Comparison of ENCODE assay signal across 1 cellular context in the genomic region with DNA sequence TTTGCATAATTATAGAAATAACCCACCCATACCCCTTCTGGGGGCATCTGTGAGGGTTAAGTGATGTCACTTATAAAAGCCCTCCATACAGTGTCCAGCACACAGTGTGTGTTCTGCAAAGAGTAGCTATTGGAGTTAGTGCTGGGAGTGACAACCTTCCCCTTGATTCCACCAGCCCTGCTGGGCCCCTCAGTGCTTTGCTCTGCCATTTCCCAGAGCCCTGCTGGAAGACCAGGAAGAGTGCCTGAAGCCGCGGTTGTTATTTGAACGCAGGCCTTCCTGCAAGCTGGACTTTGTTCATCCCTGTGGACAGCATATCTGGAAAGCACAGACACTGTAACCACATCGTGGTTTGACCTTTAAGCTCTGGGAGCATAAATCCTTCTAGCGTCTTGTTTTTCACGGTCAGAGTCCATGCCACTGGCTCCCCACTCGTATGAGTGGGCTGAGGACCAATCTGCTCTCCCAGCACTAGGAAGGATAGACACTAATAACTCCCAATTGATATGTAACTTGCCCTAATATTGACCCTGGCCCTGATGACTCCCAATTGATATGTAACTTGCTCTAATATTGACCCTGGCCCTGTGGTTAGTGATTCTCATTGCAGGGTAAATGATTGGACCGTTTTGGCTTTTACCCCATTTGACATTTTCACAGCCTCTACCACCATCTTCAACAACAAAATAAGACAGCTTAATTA.
A peak's percentile ranks its signal among the peaks of the same experiment; 100 is the strongest.
TF ChIP-seq lines count a peak whose summit lies in the region.

No MANE protein-coding gene starts in this region.

TF ChIP-seq in HepG2, 621 proteins besides CTCF, POLR2A, EP300 and RAD21 (continued from another document and continues in another):
- TF ChIP-seq, protein P1, sequence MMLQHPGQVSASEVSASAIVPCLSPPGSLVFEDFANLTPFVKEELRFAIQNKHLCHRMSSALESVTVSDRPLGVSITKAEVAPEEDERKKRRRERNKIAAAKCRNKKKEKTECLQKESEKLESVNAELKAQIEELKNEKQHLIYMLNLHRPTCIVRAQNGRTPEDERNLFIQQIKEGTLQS (CRISPR knock-in tag; IDR thresholded peaks at IDR 0.05) = no peak
- TF ChIP-seq, protein P2, sequence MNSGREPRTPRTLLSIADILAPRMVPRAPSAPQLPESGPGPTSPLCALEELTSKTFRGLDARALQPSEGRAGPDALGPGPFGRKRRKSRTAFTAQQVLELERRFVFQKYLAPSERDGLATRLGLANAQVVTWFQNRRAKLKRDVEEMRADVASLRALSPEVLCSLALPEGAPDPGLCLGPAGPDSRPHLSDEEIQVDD (CRISPR knock-in tag; IDR thresholded peaks at IDR 0.05; ENCODE audit: borderline replicate concordance) = no peak
- peak; percentile 100 for TF ChIP-seq HNF4A (CRISPR knock-in tag; IDR thresholded peaks at IDR 0.05)
- TF ChIP-seq ZNF644 (CRISPR knock-in tag; IDR thresholded peaks at IDR 0.05; ENCODE audit: low read depth) = peak; percentile 99
- peak; percentile 80 for TF ChIP-seq SIX1 (CRISPR knock-in tag; IDR thresholded peaks at IDR 0.05; ENCODE audit: borderline replicate concordance)
- peak; percentile 86 for TF ChIP-seq NCOA2 (CRISPR knock-in tag; IDR thresholded peaks at IDR 0.05)
- no peak for TF ChIP-seq ZNF552 (CRISPR knock-in tag; IDR thresholded peaks at IDR 0.05; ENCODE audit: borderline replicate concordance)
- TF ChIP-seq RNF2 (conservative IDR thresholded peaks at IDR 0.05; ENCODE audit: low read depth) = 0 out of 2 replicates have a peak, but pooled peaks have one; percentile 56
- TF ChIP-seq ZNF224 (CRISPR knock-in tag; IDR thresholded peaks at IDR 0.05) = no peak
- TF ChIP-seq XBP1 (CRISPR knock-in tag; IDR thresholded peaks at IDR 0.05) = no peak
- peak; percentile 92 for TF ChIP-seq MIXL1 (CRISPR knock-in tag; IDR thresholded peaks at IDR 0.05)
- TF ChIP-seq STAG1 (CRISPR knock-in tag; IDR thresholded peaks at IDR 0.05) = peak; percentile 41
- TF ChIP-seq, protein P3, sequence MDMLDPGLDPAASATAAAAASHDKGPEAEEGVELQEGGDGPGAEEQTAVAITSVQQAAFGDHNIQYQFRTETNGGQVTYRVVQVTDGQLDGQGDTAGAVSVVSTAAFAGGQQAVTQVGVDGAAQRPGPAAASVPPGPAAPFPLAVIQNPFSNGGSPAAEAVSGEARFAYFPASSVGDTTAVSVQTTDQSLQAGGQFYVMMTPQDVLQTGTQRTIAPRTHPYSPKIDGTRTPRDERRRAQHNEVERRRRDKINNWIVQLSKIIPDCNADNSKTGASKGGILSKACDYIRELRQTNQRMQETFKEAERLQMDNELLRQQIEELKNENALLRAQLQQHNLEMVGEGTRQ (IDR thresholded peaks at IDR 0.05; ENCODE audit: low read depth, low read length) = no peak
- TF ChIP-seq, protein P3 (CRISPR knock-in tag; IDR thresholded peaks at IDR 0.05; ENCODE audit: borderline replicate concordance) = no peak
- TF ChIP-seq NFE2 (CRISPR knock-in tag; IDR thresholded peaks at IDR 0.05) = no peak
- no peak for TF ChIP-seq MAZ (IDR thresholded peaks at IDR 0.05; ENCODE audit: borderline replicate concordance, low read depth, low read length)
- no peak for TF ChIP-seq MAZ (CRISPR knock-in tag; IDR thresholded peaks at IDR 0.05; ENCODE audit: low read depth)
- no peak for TF ChIP-seq MED13 (CRISPR knock-in tag; IDR thresholded peaks at IDR 0.05)
- TF ChIP-seq, protein P4, sequence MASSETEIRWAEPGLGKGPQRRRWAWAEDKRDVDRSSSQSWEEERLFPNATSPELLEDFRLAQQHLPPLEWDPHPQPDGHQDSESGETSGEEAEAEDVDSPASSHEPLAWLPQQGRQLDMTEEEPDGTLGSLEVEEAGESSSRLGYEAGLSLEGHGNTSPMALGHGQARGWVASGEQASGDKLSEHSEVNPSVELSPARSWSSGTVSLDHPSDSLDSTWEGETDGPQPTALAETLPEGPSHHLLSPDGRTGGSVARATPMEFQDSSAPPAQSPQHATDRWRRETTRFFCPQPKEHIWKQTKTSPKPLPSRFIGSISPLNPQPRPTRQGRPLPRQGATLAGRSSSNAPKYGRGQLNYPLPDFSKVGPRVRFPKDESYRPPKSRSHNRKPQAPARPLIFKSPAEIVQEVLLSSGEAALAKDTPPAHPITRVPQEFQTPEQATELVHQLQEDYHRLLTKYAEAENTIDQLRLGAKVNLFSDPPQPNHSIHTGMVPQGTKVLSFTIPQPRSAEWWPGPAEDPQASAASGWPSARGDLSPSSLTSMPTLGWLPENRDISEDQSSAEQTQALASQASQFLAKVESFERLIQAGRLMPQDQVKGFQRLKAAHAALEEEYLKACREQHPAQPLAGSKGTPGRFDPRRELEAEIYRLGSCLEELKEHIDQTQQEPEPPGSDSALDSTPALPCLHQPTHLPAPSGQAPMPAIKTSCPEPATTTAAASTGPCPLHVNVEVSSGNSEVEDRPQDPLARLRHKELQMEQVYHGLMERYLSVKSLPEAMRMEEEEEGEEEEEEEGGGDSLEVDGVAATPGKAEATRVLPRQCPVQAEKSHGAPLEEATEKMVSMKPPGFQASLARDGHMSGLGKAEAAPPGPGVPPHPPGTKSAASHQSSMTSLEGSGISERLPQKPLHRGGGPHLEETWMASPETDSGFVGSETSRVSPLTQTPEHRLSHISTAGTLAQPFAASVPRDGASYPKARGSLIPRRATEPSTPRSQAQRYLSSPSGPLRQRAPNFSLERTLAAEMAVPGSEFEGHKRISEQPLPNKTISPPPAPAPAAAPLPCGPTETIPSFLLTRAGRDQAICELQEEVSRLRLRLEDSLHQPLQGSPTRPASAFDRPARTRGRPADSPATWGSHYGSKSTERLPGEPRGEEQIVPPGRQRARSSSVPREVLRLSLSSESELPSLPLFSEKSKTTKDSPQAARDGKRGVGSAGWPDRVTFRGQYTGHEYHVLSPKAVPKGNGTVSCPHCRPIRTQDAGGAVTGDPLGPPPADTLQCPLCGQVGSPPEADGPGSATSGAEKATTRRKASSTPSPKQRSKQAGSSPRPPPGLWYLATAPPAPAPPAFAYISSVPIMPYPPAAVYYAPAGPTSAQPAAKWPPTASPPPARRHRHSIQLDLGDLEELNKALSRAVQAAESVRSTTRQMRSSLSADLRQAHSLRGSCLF (CRISPR knock-in tag; IDR thresholded peaks at IDR 0.05; ENCODE audit: borderline replicate concordance) = no peak
- TF ChIP-seq ZFYVE20 (CRISPR knock-in tag; IDR thresholded peaks at IDR 0.05; ENCODE audit: borderline replicate concordance, low read depth) = no peak
- no peak for TF ChIP-seq ZNF446 (CRISPR knock-in tag; IDR thresholded peaks at IDR 0.05)
- no peak for TF ChIP-seq SRSF4 (IDR thresholded peaks at IDR 0.05; ENCODE audit: low read depth, low read length, poor library complexity, severe bottlenecking)
- no peak for TF ChIP-seq ZBTB8A (CRISPR knock-in tag; IDR thresholded peaks at IDR 0.05; ENCODE audit: borderline replicate concordance, low read depth)
- TF ChIP-seq, protein P5, sequence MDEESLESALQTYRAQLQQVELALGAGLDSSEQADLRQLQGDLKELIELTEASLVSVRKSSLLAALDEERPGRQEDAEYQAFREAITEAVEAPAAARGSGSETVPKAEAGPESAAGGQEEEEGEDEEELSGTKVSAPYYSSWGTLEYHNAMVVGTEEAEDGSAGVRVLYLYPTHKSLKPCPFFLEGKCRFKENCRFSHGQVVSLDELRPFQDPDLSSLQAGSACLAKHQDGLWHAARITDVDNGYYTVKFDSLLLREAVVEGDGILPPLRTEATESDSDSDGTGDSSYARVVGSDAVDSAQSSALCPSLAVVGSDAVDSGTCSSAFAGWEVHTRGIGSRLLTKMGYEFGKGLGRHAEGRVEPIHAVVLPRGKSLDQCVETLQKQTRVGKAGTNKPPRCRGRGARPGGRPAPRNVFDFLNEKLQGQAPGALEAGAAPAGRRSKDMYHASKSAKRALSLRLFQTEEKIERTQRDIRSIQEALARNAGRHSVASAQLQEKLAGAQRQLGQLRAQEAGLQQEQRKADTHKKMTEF (CRISPR knock-in tag; IDR thresholded peaks at IDR 0.05) = peak; percentile 95
- peak; percentile 84 for TF ChIP-seq ZFY (CRISPR knock-in tag; IDR thresholded peaks at IDR 0.05)
- peak; percentile 43 for TF ChIP-seq SMC3 (IDR thresholded peaks at IDR 0.05; ENCODE audit: low read length)
- peak; percentile 82 for TF ChIP-seq CHD4 (IDR thresholded peaks at IDR 0.05; ENCODE audit: borderline replicate concordance, low read length)
- TF ChIP-seq, protein P6, sequence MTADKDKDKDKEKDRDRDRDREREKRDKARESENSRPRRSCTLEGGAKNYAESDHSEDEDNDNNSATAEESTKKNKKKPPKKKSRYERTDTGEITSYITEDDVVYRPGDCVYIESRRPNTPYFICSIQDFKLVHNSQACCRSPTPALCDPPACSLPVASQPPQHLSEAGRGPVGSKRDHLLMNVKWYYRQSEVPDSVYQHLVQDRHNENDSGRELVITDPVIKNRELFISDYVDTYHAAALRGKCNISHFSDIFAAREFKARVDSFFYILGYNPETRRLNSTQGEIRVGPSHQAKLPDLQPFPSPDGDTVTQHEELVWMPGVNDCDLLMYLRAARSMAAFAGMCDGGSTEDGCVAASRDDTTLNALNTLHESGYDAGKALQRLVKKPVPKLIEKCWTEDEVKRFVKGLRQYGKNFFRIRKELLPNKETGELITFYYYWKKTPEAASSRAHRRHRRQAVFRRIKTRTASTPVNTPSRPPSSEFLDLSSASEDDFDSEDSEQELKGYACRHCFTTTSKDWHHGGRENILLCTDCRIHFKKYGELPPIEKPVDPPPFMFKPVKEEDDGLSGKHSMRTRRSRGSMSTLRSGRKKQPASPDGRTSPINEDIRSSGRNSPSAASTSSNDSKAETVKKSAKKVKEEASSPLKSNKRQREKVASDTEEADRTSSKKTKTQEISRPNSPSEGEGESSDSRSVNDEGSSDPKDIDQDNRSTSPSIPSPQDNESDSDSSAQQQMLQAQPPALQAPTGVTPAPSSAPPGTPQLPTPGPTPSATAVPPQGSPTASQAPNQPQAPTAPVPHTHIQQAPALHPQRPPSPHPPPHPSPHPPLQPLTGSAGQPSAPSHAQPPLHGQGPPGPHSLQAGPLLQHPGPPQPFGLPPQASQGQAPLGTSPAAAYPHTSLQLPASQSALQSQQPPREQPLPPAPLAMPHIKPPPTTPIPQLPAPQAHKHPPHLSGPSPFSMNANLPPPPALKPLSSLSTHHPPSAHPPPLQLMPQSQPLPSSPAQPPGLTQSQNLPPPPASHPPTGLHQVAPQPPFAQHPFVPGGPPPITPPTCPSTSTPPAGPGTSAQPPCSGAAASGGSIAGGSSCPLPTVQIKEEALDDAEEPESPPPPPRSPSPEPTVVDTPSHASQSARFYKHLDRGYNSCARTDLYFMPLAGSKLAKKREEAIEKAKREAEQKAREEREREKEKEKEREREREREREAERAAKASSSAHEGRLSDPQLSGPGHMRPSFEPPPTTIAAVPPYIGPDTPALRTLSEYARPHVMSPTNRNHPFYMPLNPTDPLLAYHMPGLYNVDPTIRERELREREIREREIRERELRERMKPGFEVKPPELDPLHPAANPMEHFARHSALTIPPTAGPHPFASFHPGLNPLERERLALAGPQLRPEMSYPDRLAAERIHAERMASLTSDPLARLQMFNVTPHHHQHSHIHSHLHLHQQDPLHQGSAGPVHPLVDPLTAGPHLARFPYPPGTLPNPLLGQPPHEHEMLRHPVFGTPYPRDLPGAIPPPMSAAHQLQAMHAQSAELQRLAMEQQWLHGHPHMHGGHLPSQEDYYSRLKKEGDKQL (CRISPR knock-in tag; IDR thresholded peaks at IDR 0.05; ENCODE audit: low read depth) = no peak
- TF ChIP-seq, protein P7, sequence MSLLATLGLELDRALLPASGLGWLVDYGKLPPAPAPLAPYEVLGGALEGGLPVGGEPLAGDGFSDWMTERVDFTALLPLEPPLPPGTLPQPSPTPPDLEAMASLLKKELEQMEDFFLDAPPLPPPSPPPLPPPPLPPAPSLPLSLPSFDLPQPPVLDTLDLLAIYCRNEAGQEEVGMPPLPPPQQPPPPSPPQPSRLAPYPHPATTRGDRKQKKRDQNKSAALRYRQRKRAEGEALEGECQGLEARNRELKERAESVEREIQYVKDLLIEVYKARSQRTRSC (CRISPR knock-in tag; IDR thresholded peaks at IDR 0.05; ENCODE audit: low read depth) = no peak
- peak; percentile 84 for TF ChIP-seq MEF2D (CRISPR knock-in tag; IDR thresholded peaks at IDR 0.05)
- TF ChIP-seq ZNF569 (CRISPR knock-in tag; IDR thresholded peaks at IDR 0.05; ENCODE audit: borderline replicate concordance) = no peak
- TF ChIP-seq KAT8 (CRISPR knock-in tag; IDR thresholded peaks at IDR 0.05) = peak; percentile 87
- TF ChIP-seq ZNF484 (CRISPR knock-in tag; IDR thresholded peaks at IDR 0.05; ENCODE audit: borderline replicate concordance, low read depth) = no peak
- TF ChIP-seq, protein P8, sequence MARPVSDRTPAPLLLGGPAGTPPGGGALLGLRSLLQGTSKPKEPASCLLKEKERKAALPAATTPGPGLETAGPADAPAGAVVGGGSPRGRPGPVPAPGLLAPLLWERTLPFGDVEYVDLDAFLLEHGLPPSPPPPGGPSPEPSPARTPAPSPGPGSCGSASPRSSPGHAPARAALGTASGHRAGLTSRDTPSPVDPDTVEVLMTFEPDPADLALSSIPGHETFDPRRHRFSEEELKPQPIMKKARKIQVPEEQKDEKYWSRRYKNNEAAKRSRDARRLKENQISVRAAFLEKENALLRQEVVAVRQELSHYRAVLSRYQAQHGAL (CRISPR knock-in tag; IDR thresholded peaks at IDR 0.05; ENCODE audit: not compliant biosample characterization) = no peak
- peak; percentile 69; the same call in 1 of the 2 replicates for TF ChIP-seq GATAD1 (CRISPR knock-in tag; IDR thresholded peaks at IDR 0.05)
- TF ChIP-seq ZZZ3 (CRISPR knock-in tag; IDR thresholded peaks at IDR 0.05; ENCODE audit: borderline replicate concordance) = 0 out of 2 replicates have a peak, but pooled peaks have one; percentile 10
- no peak for TF ChIP-seq ZFAT (CRISPR knock-in tag; conservative IDR thresholded peaks at IDR 0.05)
- TF ChIP-seq CCAR2 (optimal IDR thresholded peaks at IDR 0.05; ENCODE audit: low read depth, low read length) = no peak
- TF ChIP-seq, protein P9, sequence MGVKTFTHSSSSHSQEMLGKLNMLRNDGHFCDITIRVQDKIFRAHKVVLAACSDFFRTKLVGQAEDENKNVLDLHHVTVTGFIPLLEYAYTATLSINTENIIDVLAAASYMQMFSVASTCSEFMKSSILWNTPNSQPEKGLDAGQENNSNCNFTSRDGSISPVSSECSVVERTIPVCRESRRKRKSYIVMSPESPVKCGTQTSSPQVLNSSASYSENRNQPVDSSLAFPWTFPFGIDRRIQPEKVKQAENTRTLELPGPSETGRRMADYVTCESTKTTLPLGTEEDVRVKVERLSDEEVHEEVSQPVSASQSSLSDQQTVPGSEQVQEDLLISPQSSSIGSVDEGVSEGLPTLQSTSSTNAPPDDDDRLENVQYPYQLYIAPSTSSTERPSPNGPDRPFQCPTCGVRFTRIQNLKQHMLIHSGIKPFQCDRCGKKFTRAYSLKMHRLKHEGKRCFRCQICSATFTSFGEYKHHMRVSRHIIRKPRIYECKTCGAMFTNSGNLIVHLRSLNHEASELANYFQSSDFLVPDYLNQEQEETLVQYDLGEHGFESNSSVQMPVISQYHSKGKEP (CRISPR knock-in tag; IDR thresholded peaks at IDR 0.05) = no peak
